In genomic region chr9:127424669-127424986, GRCh38 we compare ENCODE assay signal across 8 cellular contexts. TPM values are rescaled to one million over a fixed set of nuclear protein-coding genes. Genes with fewer than 3 reads are reported as not detected.
DNase-seq lines count a peak whose midpoint lies in the region; ATAC-seq and TF ChIP-seq lines count a peak whose summit lies in the region.

No MANE protein-coding gene starts in this region.

- TF ChIP-seq CTCF in fibroblast of the aortic adventitia (IDR thresholded peaks at IDR 0.05; ENCODE audit: insufficient read depth, low read length): no peak
- TF ChIP-seq CTCF in psoas muscle (IDR thresholded peaks at IDR 0.05): no peak

- H3K36me3 ChIP-seq in psoas muscle (ENCODE audit: insufficient read depth in 1 of 2, low read depth in 1 of 2): peaks cover 6 to 15% of the 10 kb centered on the region in 2 donors

- H3K27ac ChIP-seq in psoas muscle: peak overlapping the region; percentile 93

- ATAC-seq in GM18511 (IDR thresholded peaks at IDR 0.05; ENCODE audit: unreplicated experiment): peak; percentile 25
- ATAC-seq in HG03175 (IDR thresholded peaks at IDR 0.05; ENCODE audit: unreplicated experiment): peak; percentile 23
- peak in 1 of 4 donors; percentile 48 for ATAC-seq in psoas muscle

- H3K4me1 ChIP-seq in psoas muscle: peaks cover 43% of the 10 kb centered on the region

- H3K9me3 ChIP-seq in psoas muscle: no peaks in the 10 kb centered on the region

- intact Hi-C loops in psoas muscle (cut with DNase I): loop anchor here in 1 of 2 donors (2.0 kb wide), 1 partner anchor 26 kb away; the partner anchor contains the start of genes LRSAM1 and RPL12

- peak; percentile 54 for DNase-seq in activated CD4-positive, alpha-beta T cell treated with anti-CD3 and anti-CD28 coated beads for 48 hours
- DNase-seq in fibroblast of the aortic adventitia (ENCODE audit: low read depth): no peak
- no peak for DNase-seq in psoas muscle
- DNase-seq in NCI-H2196 treated with DMSO at 0.1 percent for 48 hours (lab: John Stamatoyannopoulos, UW; ENCODE audit: unreplicated experiment): no peak
- no peak for DNase-seq in NCI-H524 (lab: John Stamatoyannopoulos, UW)
- no peak for DNase-seq in putamen (ENCODE audit: low spot score)

- 0% methylated on average over 12 to 13 of the region's 13 CpGs for WGBS in psoas muscle, 3 donors

- H3K4me3 ChIP-seq in fibroblast of the aortic adventitia (ENCODE audit: low read depth, low read length) (peak overlapping the region; percentile 92), psoas muscle (peak overlapping the region; percentile 86)

- H3K27me3 ChIP-seq in psoas muscle (ENCODE audit: insufficient read depth in 3 of 3, low read length in 2 of 3): no peaks in the 10 kb centered on the region

RNA-seq across cellular contexts. Expression of gene ZNF79, which starts 0.4 kb away (rescaled TPM):
- total RNA-seq in fibroblast of the aortic adventitia (ENCODE audit: low replicate concordance) (10.2 and 21.0 TPM in 2 replicates), psoas muscle (10 to 100 TPM in 2 of 4 donors, 1 to 10 TPM in 2; 4.4 to 10.7 (median 9.1) TPM)
- 1 to 10 TPM; 2.7 to 6.0 (median 2.8) TPM for polyA plus RNA-seq in psoas muscle

RNA-seq across cellular contexts. Expression of gene RPL12, which starts 26.6 kb away (rescaled TPM):
- total RNA-seq in fibroblast of the aortic adventitia (ENCODE audit: low replicate concordance): 511 and 2,619 TPM in 2 replicates
- total RNA-seq in psoas muscle: 1,000 to 10,000 TPM in 1 of 4 donors, 100 to 1,000 TPM in 3; 748 to 1,111 (median 831) TPM
- 1,000 to 10,000 TPM; 1,171 to 2,317 (median 1,895) TPM for polyA plus RNA-seq in psoas muscle

RNA-seq across cellular contexts. Expression of gene LRSAM1, which starts 26.7 kb away (rescaled TPM):
- total RNA-seq in fibroblast of the aortic adventitia (ENCODE audit: low replicate concordance) (12.9 and 15.3 TPM in 2 replicates), psoas muscle (10 to 100 TPM in 3 of 4 donors, 1 to 10 TPM in 1; 8.3 to 17.7 (median 13.8) TPM)
- 10 to 100 TPM; 11.1 to 17.1 (median 11.6) TPM for polyA plus RNA-seq in psoas muscle

RNA-seq across cellular contexts. Expression of gene SLC2A8, which starts 27.7 kb away (rescaled TPM):
- 5.5 TPM in 1 of 2 replicates, not detected in the other for total RNA-seq in fibroblast of the aortic adventitia (ENCODE audit: low replicate concordance)
- 10 to 100 TPM; 15.8 to 18.7 (median 16.3) TPM for total RNA-seq in psoas muscle
- polyA plus RNA-seq in psoas muscle: 10 to 100 TPM; 13.2 to 20.3 (median 19.0) TPM
